In the genomic region with DNA sequence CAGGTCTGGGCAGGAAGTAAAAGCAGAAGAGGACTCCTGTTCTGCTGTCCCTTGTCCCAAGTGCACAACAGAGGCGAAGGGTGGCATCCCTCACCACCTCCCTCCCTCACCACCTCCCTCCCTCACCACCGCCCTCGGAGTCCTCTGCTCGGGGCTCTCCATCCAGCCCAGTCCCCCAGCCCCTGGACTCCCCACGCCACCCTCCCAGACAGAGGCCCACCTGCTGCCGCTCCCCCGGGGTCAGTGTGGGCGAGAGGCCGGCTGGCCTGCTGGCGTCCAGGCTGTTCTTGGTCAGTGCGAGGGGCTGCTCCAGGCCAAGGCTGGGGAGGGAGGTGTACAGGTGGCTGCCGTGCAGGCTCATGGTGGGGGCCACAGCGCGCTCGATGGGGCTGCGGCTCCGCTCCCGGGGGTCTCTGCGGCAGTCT, we compare ENCODE assay signal across 1 cellular context.
TF ChIP-seq lines count a peak whose summit lies in the region.

No MANE protein-coding gene starts in this region.

TF ChIP-seq in HEK293, 187 proteins besides CTCF, POLR2A, EP300 and RAD21 (continued from another document):
- TF ChIP-seq, protein P1, sequence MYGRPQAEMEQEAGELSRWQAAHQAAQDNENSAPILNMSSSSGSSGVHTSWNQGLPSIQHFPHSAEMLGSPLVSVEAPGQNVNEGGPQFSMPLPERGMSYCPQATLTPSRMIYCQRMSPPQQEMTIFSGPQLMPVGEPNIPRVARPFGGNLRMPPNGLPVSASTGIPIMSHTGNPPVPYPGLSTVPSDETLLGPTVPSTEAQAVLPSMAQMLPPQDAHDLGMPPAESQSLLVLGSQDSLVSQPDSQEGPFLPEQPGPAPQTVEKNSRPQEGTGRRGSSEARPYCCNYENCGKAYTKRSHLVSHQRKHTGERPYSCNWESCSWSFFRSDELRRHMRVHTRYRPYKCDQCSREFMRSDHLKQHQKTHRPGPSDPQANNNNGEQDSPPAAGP (tag by site-specific recombination; IDR thresholded peaks at IDR 0.05) = no peak
